17 cellular contexts compared by ENCODE assay signal in the genomic region with DNA sequence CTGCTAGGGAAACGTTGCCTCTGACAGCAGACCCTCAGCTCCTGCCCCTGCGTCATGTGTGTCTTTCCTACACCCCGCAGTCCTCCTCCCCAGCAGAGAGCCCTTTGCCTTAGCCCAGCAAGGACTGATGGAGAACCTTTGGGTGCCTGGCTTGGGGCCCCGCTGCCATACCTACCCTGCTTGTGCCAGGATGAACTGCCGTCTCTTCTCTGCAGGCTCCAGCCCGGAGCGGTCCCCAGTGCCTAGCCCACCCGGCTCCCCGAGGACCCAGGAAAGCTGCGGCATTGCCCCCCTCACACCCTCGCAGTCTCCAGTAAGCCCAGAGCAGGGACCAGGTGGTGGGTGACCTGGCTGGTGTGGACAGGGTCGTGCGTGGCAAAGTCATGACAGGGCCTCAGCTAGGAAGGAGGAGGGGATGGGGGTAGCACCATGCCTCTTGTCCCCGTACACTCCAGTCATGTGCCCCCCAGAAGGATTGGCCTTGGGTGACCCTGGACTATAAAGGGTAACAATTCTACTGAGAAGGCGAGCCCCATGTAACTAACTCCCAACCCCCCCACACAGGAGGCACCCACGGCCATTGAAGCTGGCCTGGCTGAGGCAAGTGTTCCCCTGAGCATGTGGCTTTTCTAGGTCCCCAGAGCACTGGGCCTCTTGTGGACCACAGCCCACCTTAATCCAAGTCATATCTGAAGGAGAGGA. TPM values are rescaled to one million over a fixed set of nuclear protein-coding genes. Genes with fewer than 3 reads are reported as not detected.
"Had no signal": no experiment of that assay in that cellular context is flagged by ENCODE, and none has a peak within 500 bp of the region (broad histone marks: within the 10 kb centered on the region; RNA-seq: fewer than 3 reads in every experiment).

No MANE protein-coding gene starts in this region.

- H3K27me3 Mint-ChIP-seq: activated CD4-positive, alpha-beta memory T cell treated with anti-CD3 and anti-CD28 coated beads for 36 hours had no signal

- H3K36me3 ChIP-seq: vagina had no signal

- ATAC-seq: activated naive CD8-positive, alpha-beta T cell treated with anti-CD3 and anti-CD28 coated beads, Interleukin-2, amount 50 U/mL, for 24 hours; left lobe of liver had no signal

- H3K27ac Mint-ChIP-seq: activated CD4-positive, alpha-beta memory T cell treated with anti-CD3 and anti-CD28 coated beads for 36 hours; activated naive CD8-positive, alpha-beta T cell treated with anti-CD3 and anti-CD28 coated beads, Interleukin-2, amount 50 U/mL, for 24 hours; progenitor cell of endocrine pancreas had no signal

- H3K27me3 ChIP-seq: testis, vagina had no signal

- H3K36me3 Mint-ChIP-seq: activated CD4-positive, alpha-beta memory T cell treated with anti-CD3 and anti-CD28 coated beads for 36 hours had no signal

- H3K9me3 ChIP-seq: testis, vagina had no signal

- H3K4me3 ChIP-seq: testis, vagina had no signal

- H3K9me3 Mint-ChIP-seq: activated CD4-positive, alpha-beta memory T cell treated with anti-CD3 and anti-CD28 coated beads for 36 hours; activated naive CD8-positive, alpha-beta T cell treated with anti-CD3 and anti-CD28 coated beads, Interleukin-2, amount 50 U/mL, for 24 hours had no signal

- DNase-seq: activated CD4-positive, alpha-beta memory T cell treated with anti-CD3 and anti-CD28 coated beads for 36 hours; activated CD4-positive, alpha-beta T cell treated with anti-CD3 and anti-CD28 coated beads for 1 hour; activated naive CD4-positive, alpha-beta T cell; activated naive CD8-positive, alpha-beta T cell treated with anti-CD3 and anti-CD28 coated beads, Interleukin-2, amount 50 U/mL, for 24 hours; cortex of kidney; effector memory CD4-positive, alpha-beta T cell; stimulated activated CD4-positive, alpha-beta T cell treated with anti-CD3 and anti-CD28 coated beads, Interleukin-12 subunit alpha, Interleukin-12 subunit beta, amount 100 ng/mL, for 4 hours; stimulated activated naive CD4-positive, alpha-beta T cell treated with Interleukin-2 at 50 U/mL for 16 hours; testis had no signal

- H3K4me3 Mint-ChIP-seq: activated CD4-positive, alpha-beta memory T cell treated with anti-CD3 and anti-CD28 coated beads for 36 hours; activated naive CD8-positive, alpha-beta T cell treated with anti-CD3 and anti-CD28 coated beads, Interleukin-2, amount 50 U/mL, for 24 hours had no signal

RNA-seq across cellular contexts. Expression of a gene that starts 8.3 kb away (rescaled TPM):
- total RNA-seq: activated CD4-positive, alpha-beta memory T cell treated with anti-CD3 and anti-CD28 coated beads for 36 hours; astrocyte; epithelial cell of proximal tubule; myocyte; progenitor cell of endocrine pancreas had no signal

RNA-seq across cellular contexts. Expression of a gene that starts 28.4 kb away (rescaled TPM):
- total RNA-seq: astrocyte, epithelial cell of proximal tubule, progenitor cell of endocrine pancreas, SK-MEL-5 had no signal

RNA-seq across cellular contexts. Expression of a gene that starts 40.5 kb away (rescaled TPM):
- total RNA-seq: sciatic nerve, vagina had no signal
